Comparison of ENCODE assay signal across 15 cellular contexts in genomic region chr15:79969175-79969574, GRCh38. TPM values are rescaled to one million over a fixed set of nuclear protein-coding genes. Genes with fewer than 3 reads are reported as not detected.
A peak's percentile ranks its signal among the peaks of the same experiment; 100 is the strongest.
DNase-seq lines count a peak whose midpoint lies in the region; ATAC-seq and TF ChIP-seq lines count a peak whose summit lies in the region.
"Had no signal": no experiment of that assay in that cellular context is flagged by ENCODE, and none has a peak within 500 bp of the region (broad histone marks: within the 10 kb centered on the region; RNA-seq: fewer than 3 reads in every experiment).

No MANE protein-coding gene starts in this region.

- no peak overlapping the region for H3K4me2 ChIP-seq in hepatocyte
- H3K4me2 ChIP-seq: SK-N-SH had no signal

- ATAC-seq in T-helper 17 cell (no peak), upper lobe of right lung (no peak)

- peak overlapping the region; percentile 79 for H3K4me3 Mint-ChIP-seq in activated naive CD4-positive, alpha-beta T cell treated with anti-CD3 and anti-CD28 coated beads, Interleukin-2, amount 10 ng/mL, durations not matched to agents 7 days and 5 days
- peak overlapping the region; percentile 84 for H3K4me3 Mint-ChIP-seq in T-helper 17 cell

- H3K79me2 ChIP-seq in hepatocyte, result no peaks in the 10 kb centered on the region

- no peak for DNase-seq in activated naive CD4-positive, alpha-beta T cell treated with anti-CD3 and anti-CD28 coated beads, Interleukin-2, amount 10 ng/mL, durations not matched to agents 7 days and 5 days
- no peak for DNase-seq in activated naive CD4-positive, alpha-beta T cell treated with anti-CD3 and anti-CD28 coated beads, Interleukin-2, amount 50 U/mL, for 16 hours
- no peak for DNase-seq in T-helper 17 cell
- DNase-seq in hepatocyte (ENCODE audit: low spot score), result no peak
- DNase-seq in upper lobe of right lung, result no peak
- DNase-seq in NCI-H2029 (lab: John Stamatoyannopoulos, UW), result no peak
- DNase-seq in SJCRH30, result no peak
- DNase-seq in glomerular visceral epithelial cell (ENCODE audit: extremely low spot score), result no peak
- DNase-seq: DMS153, MV-4-11, NCI-H345, ovary, SK-N-SH, testis had no signal

- intact Hi-C loops in upper lobe of right lung (cut with DNase I), result no loop called here

- H3K4me1 ChIP-seq in hepatocyte (ENCODE audit: insufficient read depth), result no peaks in the 10 kb centered on the region
- H3K4me1 ChIP-seq in upper lobe of right lung, result no peaks in the 10 kb centered on the region
- no peaks in the 10 kb centered on the region for H3K4me1 ChIP-seq in SJCRH30
- H3K4me1 ChIP-seq: breast epithelium had no signal

- H4K20me1 ChIP-seq in hepatocyte (ENCODE audit: insufficient read depth, poor library complexity, severe bottlenecking), result no peaks in the 10 kb centered on the region

- H3K9me3 Mint-ChIP-seq in activated naive CD4-positive, alpha-beta T cell treated with anti-CD3 and anti-CD28 coated beads, Interleukin-2, amount 10 ng/mL, durations not matched to agents 7 days and 5 days, result no peaks in the 10 kb centered on the region

- H2AFZ ChIP-seq in hepatocyte, result no peak overlapping the region

- H3K36me3 Mint-ChIP-seq in activated naive CD4-positive, alpha-beta T cell treated with anti-CD3 and anti-CD28 coated beads, Interleukin-2, amount 10 ng/mL, durations not matched to agents 7 days and 5 days, result peaks cover 24% of the 10 kb centered on the region
- peaks cover 8% of the 10 kb centered on the region for H3K36me3 Mint-ChIP-seq in T-helper 17 cell (ENCODE audit: low read depth)

- no peaks in the 10 kb centered on the region for H3K36me3 ChIP-seq in hepatocyte (replicated peaks; ENCODE audit: insufficient read depth, low read depth)
- H3K36me3 ChIP-seq in upper lobe of right lung, result no peaks in the 10 kb centered on the region
- H3K36me3 ChIP-seq in SJCRH30, result no peaks in the 10 kb centered on the region
- H3K36me3 ChIP-seq: breast epithelium, ovary had no signal

- no peak for TF ChIP-seq CTCF in hepatocyte (IDR thresholded peaks at IDR 0.05; ENCODE audit: poor library complexity)
- no peak for TF ChIP-seq CTCF in upper lobe of right lung (IDR thresholded peaks at IDR 0.05)

- peak overlapping the region; percentile 84 for H3K27ac Mint-ChIP-seq in activated naive CD4-positive, alpha-beta T cell treated with anti-CD3 and anti-CD28 coated beads, Interleukin-2, amount 10 ng/mL, durations not matched to agents 7 days and 5 days
- H3K27ac Mint-ChIP-seq in T-helper 17 cell, result peak overlapping the region; percentile 96

- peak overlapping the region; percentile 6 for H3K4me3 ChIP-seq in hepatocyte
- peak overlapping the region; percentile 41 for H3K4me3 ChIP-seq in upper lobe of right lung
- H3K4me3 ChIP-seq in SJCRH30, result no peak overlapping the region
- H3K4me3 ChIP-seq: breast epithelium, ovary, testis had no signal

- H3K9me3 ChIP-seq in T-helper 17 cell (ENCODE audit: control insufficient read depth, low read length, poor library complexity, severe bottlenecking) (no peaks in the 10 kb centered on the region), hepatocyte (ENCODE audit: low read depth) (no peaks in the 10 kb centered on the region), upper lobe of right lung (no peaks in the 10 kb centered on the region), SJCRH30 (replicated peaks) (no peaks in the 10 kb centered on the region)
- H3K9me3 ChIP-seq: breast epithelium, ovary, SK-N-SH, testis had no signal

- peaks cover 72% of the 10 kb centered on the region for H3K4me1 Mint-ChIP-seq in activated naive CD4-positive, alpha-beta T cell treated with anti-CD3 and anti-CD28 coated beads, Interleukin-2, amount 10 ng/mL, durations not matched to agents 7 days and 5 days
- H3K4me1 Mint-ChIP-seq in T-helper 17 cell, result peaks cover 47% of the 10 kb centered on the region

- WGBS in hepatocyte (ENCODE audit: low lambda C conversion rate, missing lambda C conversion rate), result 96% methylated on average over 5 of the region's 5 CpGs

- no peaks in the 10 kb centered on the region for H3K27me3 Mint-ChIP-seq in activated naive CD4-positive, alpha-beta T cell treated with anti-CD3 and anti-CD28 coated beads, Interleukin-2, amount 10 ng/mL, durations not matched to agents 7 days and 5 days
- H3K27me3 Mint-ChIP-seq in T-helper 17 cell, result no peaks in the 10 kb centered on the region

- CTCF ChIA-PET in activated naive CD4-positive, alpha-beta T cell treated with anti-CD3 and anti-CD28 coated beads, Interleukin-2, amount 10 ng/mL, durations not matched to agents 7 days and 5 days (lab: Charles Lee), result interaction anchor here (1.3 kb wide), 1 partner anchor 46 kb away, joined by 4 read pairs; no protein-coding TSS in a partner anchor

- H3K9me2 ChIP-seq in hepatocyte (replicated peaks; ENCODE audit: insufficient read depth), result no peaks in the 10 kb centered on the region
- H3K9me2 ChIP-seq: SK-N-SH had no signal

- H3K27me3 ChIP-seq in hepatocyte (no peaks in the 10 kb centered on the region), upper lobe of right lung (no peaks in the 10 kb centered on the region), SJCRH30 (no peaks in the 10 kb centered on the region)
- H3K27me3 ChIP-seq: breast epithelium, ovary, testis had no signal

- H3K27ac ChIP-seq in hepatocyte (no peak overlapping the region), upper lobe of right lung (peak overlapping the region; percentile 72), SJCRH30 (no peak overlapping the region)
- H3K27ac ChIP-seq: breast epithelium, ovary, testis had no signal

RNA-seq across cellular contexts. Expression of gene BCL2A1, which starts 1.8 kb away (rescaled TPM):
- total RNA-seq in T-helper 17 cell (10 to 100 TPM; 23.3 to 27.0 TPM), hepatocyte (7.8 and 9.9 TPM in 2 replicates), upper lobe of right lung (91.1 TPM)
- 8.4 and 11.1 TPM in 2 replicates for polyA plus RNA-seq in hepatocyte
- total RNA-seq in SJCRH30 (2014; rRNA removed; shearing (Covaris generic)), result not detected in 2 replicates
- total RNA-seq: testis had no signal
